In the genomic region with DNA sequence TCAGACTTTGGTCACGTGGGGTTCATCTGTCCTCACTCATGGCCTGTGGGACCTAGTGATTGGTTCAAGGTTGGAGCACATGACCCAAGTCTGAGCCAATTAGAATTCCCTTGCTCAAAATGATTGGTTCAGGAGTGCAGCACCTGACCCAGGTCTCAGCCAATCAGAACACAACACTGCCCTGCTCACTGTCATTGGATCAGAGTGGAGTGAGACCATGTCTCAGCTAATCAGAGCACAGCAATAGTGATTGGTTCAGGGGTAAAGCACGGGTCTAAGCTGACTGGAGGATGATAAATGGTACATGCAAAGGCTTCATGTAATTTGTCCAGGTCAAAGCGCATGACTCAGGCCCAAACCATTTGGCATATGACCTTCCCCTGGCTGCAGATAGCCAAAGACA, we compare ENCODE assay signal across 9 cellular contexts.
DNase-seq lines count a peak whose midpoint lies in the region; ATAC-seq and TF ChIP-seq lines count a peak whose summit lies in the region.
"Had no signal": no experiment of that assay in that cellular context is flagged by ENCODE, and none has a peak within 500 bp of the region (broad histone marks: within the 10 kb centered on the region; RNA-seq: fewer than 3 reads in every experiment).

No MANE protein-coding gene starts in this region.

- H3K27ac Mint-ChIP-seq in CD4-positive, alpha-beta T cell = no peak overlapping the region
- no peak overlapping the region for H3K27ac Mint-ChIP-seq in type B pancreatic cell

- H2AK5ac ChIP-seq in mesenchymal stem cell (ENCODE audit: low read length, severe bottlenecking) = no peak overlapping the region

- no peak overlapping the region for H2BK12ac ChIP-seq in mesenchymal stem cell (ENCODE audit: low read length in 2 of 2)

- no peak overlapping the region for H3K4me2 ChIP-seq in mesenchymal stem cell (ENCODE audit: low read length, poor library complexity, severe bottlenecking)

- no peak overlapping the region for H3K18ac ChIP-seq in mesenchymal stem cell (ENCODE audit: low read depth in 1 of 2, low read length in 2 of 2)

- no peak for DNase-seq in CD4-positive, alpha-beta T cell
- DNase-seq in HT1080 (ENCODE audit: low read depth) (peak; percentile 67), adrenal gland (peak; percentile 62 to 94 (median 87)), mesenchymal stem cell (peak; percentile 21), type B pancreatic cell (ENCODE audit: extremely low spot score, unreplicated experiment) (no peak), epidermal melanocyte (ENCODE audit: insufficient read length, low spot score) (no peak)
- DNase-seq: activated gamma-delta T cell treated with Interleukin-2 at 50 U/mL for 16 hours had no signal

- H3K27me3 Mint-ChIP-seq in CD4-positive, alpha-beta T cell = no peaks in the 10 kb centered on the region
- peaks cover 2% of the 10 kb centered on the region for H3K27me3 Mint-ChIP-seq in type B pancreatic cell

- H3K14ac ChIP-seq in mesenchymal stem cell (ENCODE audit: low read length in 2 of 2) = peak overlapping the region in 1 of 2 experiments; percentile 35

- H3K23ac ChIP-seq in mesenchymal stem cell (ENCODE audit: low read length in 2 of 2) = no peak overlapping the region

- H3K4me1 Mint-ChIP-seq in CD4-positive, alpha-beta T cell (ENCODE audit: low read depth) = peaks cover 23% of the 10 kb centered on the region
- H3K4me1 Mint-ChIP-seq in type B pancreatic cell (ENCODE audit: unreplicated experiment) = peaks cover 11% of the 10 kb centered on the region

- WGBS in adrenal gland, 4 donors = 22 to 48% (median 41%) methylated on average over 2 to 3 of the region's 3 CpGs
- 55% methylated on average over 3 of the region's 3 CpGs for WGBS in mesenchymal stem cell

- CTCF ChIA-PET in CD4-positive, alpha-beta T cell (lab: Charles Lee) = interaction anchor here (1.2 kb wide), 1 partner anchor 8 kb away, joined by 4 read pairs; no protein-coding TSS in a partner anchor

- TF ChIP-seq POLR2A in adrenal gland (IDR thresholded peaks at IDR 0.05) = no peak

- no peaks in the 10 kb centered on the region for H3K9me3 ChIP-seq in CD4-positive, alpha-beta T cell (ENCODE audit: control insufficient read depth, low read length)
- H3K9me3 ChIP-seq in adrenal gland (replicated peaks in 1 of 3) (no peaks in the 10 kb centered on the region), mesenchymal stem cell (ENCODE audit: control insufficient read depth, low read length) (no peaks in the 10 kb centered on the region)

- no peak overlapping the region for H2BK15ac ChIP-seq in mesenchymal stem cell (ENCODE audit: low read depth, poor library complexity, severe bottlenecking)

- no peak overlapping the region for H4K8ac ChIP-seq in mesenchymal stem cell (ENCODE audit: low read length)

- peaks cover 47% of the 10 kb centered on the region for H3K36me3 Mint-ChIP-seq in CD4-positive, alpha-beta T cell (ENCODE audit: low read depth)
- H3K36me3 Mint-ChIP-seq in type B pancreatic cell = peaks cover 4% of the 10 kb centered on the region

- H3K9me3 Mint-ChIP-seq in CD4-positive, alpha-beta T cell = no peaks in the 10 kb centered on the region
- no peaks in the 10 kb centered on the region for H3K9me3 Mint-ChIP-seq in type B pancreatic cell

- H3K4ac ChIP-seq in mesenchymal stem cell (ENCODE audit: low read depth in 1 of 2, low read length in 2 of 2) = no peak overlapping the region

- no peak overlapping the region for H3K27ac ChIP-seq in CD4-positive, alpha-beta T cell (ENCODE audit: low read depth, low read length)
- peak overlapping the region in 3 of 5 donors; percentile 59 to 82 (median 69) for H3K27ac ChIP-seq in adrenal gland
- H3K27ac ChIP-seq in mesenchymal stem cell (ENCODE audit: low read length, poor library complexity, severe bottlenecking) = no peak overlapping the region

- POLR2A ChIA-PET in CD4-positive, alpha-beta T cell (lab: Charles Lee) = no interaction called here

- TF ChIP-seq CTCF in CD4-positive, alpha-beta T cell (IDR thresholded peaks at IDR 0.05) = no peak
- no peak for TF ChIP-seq CTCF in adrenal gland (IDR thresholded peaks at IDR 0.05)
- no peak for TF ChIP-seq CTCF in type B pancreatic cell (conservative IDR thresholded peaks at IDR 0.05)

- peak; percentile 41 for ATAC-seq in CD4-positive, alpha-beta T cell (ENCODE audit: poor library complexity)
- ATAC-seq in GM18858 (IDR thresholded peaks at IDR 0.05; ENCODE audit: unreplicated experiment) = no peak
- ATAC-seq in GM21515 (IDR thresholded peaks at IDR 0.05; ENCODE audit: unreplicated experiment) = no peak

- H2BK120ac ChIP-seq in mesenchymal stem cell (ENCODE audit: low read depth, low read length) = no peak overlapping the region

- no peaks in the 10 kb centered on the region for H3K27me3 ChIP-seq in CD4-positive, alpha-beta T cell (ENCODE audit: control insufficient read depth, insufficient read depth, low read length)
- H3K27me3 ChIP-seq in adrenal gland (no peaks in the 10 kb centered on the region), mesenchymal stem cell (ENCODE audit: control insufficient read depth in 1 of 2, insufficient read depth in 1 of 2, low read length in 2 of 2) (peaks cover 0 to 19% of the 10 kb centered on the region in 2 experiments)

- no peak overlapping the region for H3K4me3 ChIP-seq in adrenal gland
- H3K4me3 ChIP-seq in mesenchymal stem cell (ENCODE audit: insufficient read depth in 1 of 2, low read depth in 1 of 2, low read length in 2 of 2) = no peak overlapping the region

- H4K91ac ChIP-seq in mesenchymal stem cell (ENCODE audit: low read length) = no peak overlapping the region

- H2BK5ac ChIP-seq in mesenchymal stem cell (ENCODE audit: low read depth, low read length, poor library complexity, severe bottlenecking) = no peak overlapping the region

- peaks cover 6% of the 10 kb centered on the region for H3K79me1 ChIP-seq in mesenchymal stem cell (replicated peaks; ENCODE audit: low read length, poor library complexity, severe bottlenecking)

- H3K36me3 ChIP-seq in adrenal gland (replicated peaks in 1 of 2) = peaks cover 0 to 4% of the 10 kb centered on the region in 2 donors
- H3K36me3 ChIP-seq in mesenchymal stem cell (ENCODE audit: control insufficient read depth in 1 of 2, insufficient read depth in 2 of 2, low read depth in 1 of 2, low read length in 2 of 2) = peaks cover 0 to 3% of the 10 kb centered on the region in 2 experiments

- no peak overlapping the region for H3K9ac ChIP-seq in mesenchymal stem cell (ENCODE audit: low read length)

- intact Hi-C loops in CD4-positive, alpha-beta T cell (cut with DNase I, micrococcal nuclease) = no loop called here
- intact Hi-C loops in adrenal gland (cut with DNase I) = no loop called here

- H3K4me1 ChIP-seq in adrenal gland (replicated peaks in 1 of 2) (peaks cover 23 to 43% of the 10 kb centered on the region in 2 donors), mesenchymal stem cell (ENCODE audit: control insufficient read depth, insufficient read depth, low read depth, low read length) (peaks cover 47% of the 10 kb centered on the region)

- H2AFZ ChIP-seq in mesenchymal stem cell (ENCODE audit: low read depth, low read length) = no peak overlapping the region

- no peak overlapping the region for H3K4me3 Mint-ChIP-seq in CD4-positive, alpha-beta T cell
- H3K4me3 Mint-ChIP-seq in type B pancreatic cell = no peak overlapping the region

Comparison
In these comparisons a context has a peak if more than half of its experiments do, and no peak if none do; other contexts are left out.
1. DNase-seq: peak in HT1080 (single experiment), adrenal gland (7 of 7) and mesenchymal stem cell (single experiment); none in CD4-positive, alpha-beta T cell (0 of 10), type B pancreatic cell (single experiment) and epidermal melanocyte (single experiment).
2. H3K27ac ChIP-seq: peak in adrenal gland (3 of 5); none in CD4-positive, alpha-beta T cell (single experiment) and mesenchymal stem cell (single experiment).